8 cellular contexts compared by ENCODE assay signal in genomic region chr12:126935435-126935834, GRCh38.
"Had no signal": no experiment of that assay in that cellular context is flagged by ENCODE, and none has a peak within 500 bp of the region (broad histone marks: within the 10 kb centered on the region; RNA-seq: fewer than 3 reads in every experiment).

No MANE protein-coding gene starts in this region.

- H3K4me3 ChIP-seq: GM23338, HAP-1, K562 had no signal

- H2AFZ ChIP-seq: GM23338 had no signal

- H3K4me1 ChIP-seq: HAP-1 had no signal

- ATAC-seq: GM23338 had no signal

- H3K4me2 ChIP-seq: GM23338 had no signal

- H3K9me3 ChIP-seq: HAP-1 had no signal

- H3K36me3 ChIP-seq: HAP-1 had no signal

- FAIRE-seq: K562 had no signal

- DNase-seq: H7, HFFc6, IMR-90, KG1 had no signal

- H3K27ac ChIP-seq: HL-60 had no signal
